Comparison of ENCODE assay signal across 1 cellular context in the genomic region with DNA sequence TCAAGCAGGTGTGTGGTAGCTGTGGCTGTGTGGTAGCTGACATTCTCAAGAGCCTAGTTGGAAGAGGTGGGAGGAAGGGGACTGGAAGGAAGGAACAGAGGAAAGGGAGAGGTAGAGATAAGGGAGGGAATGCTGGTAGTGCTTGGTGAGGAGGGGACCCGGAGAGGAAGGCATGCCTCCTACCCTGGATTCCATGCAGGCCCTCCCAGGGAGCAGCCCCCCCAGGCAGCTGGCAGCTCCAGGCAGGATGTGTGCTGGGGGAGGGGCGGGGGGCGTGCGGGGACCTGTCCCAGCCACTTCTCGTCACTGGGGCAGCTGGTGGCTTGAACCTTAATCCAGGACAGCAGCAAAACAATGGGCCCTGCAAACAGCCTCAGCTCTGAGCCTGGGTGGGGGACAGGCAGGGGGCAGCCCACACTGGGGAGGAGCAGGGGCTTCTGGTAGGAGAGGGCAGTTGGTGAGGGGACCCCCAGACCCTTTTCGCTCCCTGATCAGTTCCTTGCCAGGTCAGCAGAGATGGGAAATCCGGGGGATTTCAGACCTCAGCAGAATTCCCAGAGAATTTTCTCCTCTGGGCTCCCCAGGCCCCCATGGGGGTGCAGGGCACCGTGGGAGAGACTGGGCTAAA.
TF ChIP-seq lines count a peak whose summit lies in the region.

No MANE protein-coding gene starts in this region.

TF ChIP-seq in SK-N-SH treated with all-trans-retinoic acid at 6 μM for 48 hours, 23 proteins besides CTCF, POLR2A, EP300 and RAD21 (continued from another document):
- TF ChIP-seq, protein P1, sequence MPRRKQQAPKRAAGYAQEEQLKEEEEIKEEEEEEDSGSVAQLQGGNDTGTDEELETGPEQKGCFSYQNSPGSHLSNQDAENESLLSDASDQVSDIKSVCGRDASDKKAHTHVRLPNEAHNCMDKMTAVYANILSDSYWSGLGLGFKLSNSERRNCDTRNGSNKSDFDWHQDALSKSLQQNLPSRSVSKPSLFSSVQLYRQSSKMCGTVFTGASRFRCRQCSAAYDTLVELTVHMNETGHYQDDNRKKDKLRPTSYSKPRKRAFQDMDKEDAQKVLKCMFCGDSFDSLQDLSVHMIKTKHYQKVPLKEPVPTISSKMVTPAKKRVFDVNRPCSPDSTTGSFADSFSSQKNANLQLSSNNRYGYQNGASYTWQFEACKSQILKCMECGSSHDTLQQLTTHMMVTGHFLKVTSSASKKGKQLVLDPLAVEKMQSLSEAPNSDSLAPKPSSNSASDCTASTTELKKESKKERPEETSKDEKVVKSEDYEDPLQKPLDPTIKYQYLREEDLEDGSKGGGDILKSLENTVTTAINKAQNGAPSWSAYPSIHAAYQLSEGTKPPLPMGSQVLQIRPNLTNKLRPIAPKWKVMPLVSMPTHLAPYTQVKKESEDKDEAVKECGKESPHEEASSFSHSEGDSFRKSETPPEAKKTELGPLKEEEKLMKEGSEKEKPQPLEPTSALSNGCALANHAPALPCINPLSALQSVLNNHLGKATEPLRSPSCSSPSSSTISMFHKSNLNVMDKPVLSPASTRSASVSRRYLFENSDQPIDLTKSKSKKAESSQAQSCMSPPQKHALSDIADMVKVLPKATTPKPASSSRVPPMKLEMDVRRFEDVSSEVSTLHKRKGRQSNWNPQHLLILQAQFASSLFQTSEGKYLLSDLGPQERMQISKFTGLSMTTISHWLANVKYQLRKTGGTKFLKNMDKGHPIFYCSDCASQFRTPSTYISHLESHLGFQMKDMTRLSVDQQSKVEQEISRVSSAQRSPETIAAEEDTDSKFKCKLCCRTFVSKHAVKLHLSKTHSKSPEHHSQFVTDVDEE (CRISPR knock-in tag; IDR thresholded peaks at IDR 0.05): no peak
- no peak for TF ChIP-seq ZFP30 (CRISPR knock-in tag; IDR thresholded peaks at IDR 0.05)
- TF ChIP-seq OSR1 (CRISPR knock-in tag; IDR thresholded peaks at IDR 0.05): no peak
TF ChIP-seq in SK-N-SH treated with all-trans-retinoic acid at 6 μM for 48 hours: peak in this region for 0.
